In the genomic region with DNA sequence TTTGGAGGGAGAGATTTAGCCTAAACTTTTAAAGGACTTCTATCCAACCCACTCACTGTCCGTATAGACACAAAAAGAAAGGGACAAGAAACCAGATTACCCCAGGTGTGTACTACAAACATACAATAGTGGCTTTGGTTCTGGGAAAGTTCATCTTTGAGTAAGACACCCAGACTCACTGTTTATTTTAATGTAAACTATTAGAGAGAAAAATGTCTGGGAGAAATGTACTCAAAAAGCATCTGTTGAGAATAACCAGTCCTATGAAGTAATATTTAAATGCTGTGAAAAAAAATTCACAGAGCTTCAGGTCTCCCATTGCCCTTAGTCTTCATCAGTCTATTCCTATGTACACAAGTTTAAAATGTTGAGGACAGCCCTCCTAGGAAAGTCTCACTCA, we compare ENCODE assay signal across 22 cellular contexts.
DNase-seq lines count a peak whose midpoint lies in the region; TF ChIP-seq lines count a peak whose summit lies in the region.
"Had no signal": no experiment of that assay in that cellular context is flagged by ENCODE, and none has a peak within 500 bp of the region (broad histone marks: within the 10 kb centered on the region; RNA-seq: fewer than 3 reads in every experiment).

No MANE protein-coding gene starts in this region.

- H3K36me3 ChIP-seq in cardiac muscle cell: peaks cover 7% of the 10 kb centered on the region
- H3K36me3 ChIP-seq in right atrium auricular region: no peaks in the 10 kb centered on the region
- H3K36me3 ChIP-seq in esophagus muscularis mucosa: no peaks in the 10 kb centered on the region
- H3K36me3 ChIP-seq in osteoblast (ENCODE audit: insufficient read depth, low read length): no peaks in the 10 kb centered on the region
- H3K36me3 ChIP-seq: SJCRH30 had no signal

- H3K27ac Mint-ChIP-seq in mesothelial cell of epicardium: no peak overlapping the region
- H3K27ac Mint-ChIP-seq: CD4-positive, alpha-beta memory T cell had no signal

- TF ChIP-seq CTCF in cardiac muscle cell (IDR thresholded peaks at IDR 0.05; ENCODE audit: low read depth, low read length): no peak
- no peak for TF ChIP-seq CTCF in right atrium auricular region (IDR thresholded peaks at IDR 0.05)
- TF ChIP-seq CTCF in esophagus muscularis mucosa (IDR thresholded peaks at IDR 0.05): no peak
- no peak for TF ChIP-seq CTCF in osteoblast (IDR thresholded peaks at IDR 0.05; ENCODE audit: extremely low read depth, low read depth, low read length)
- no peak for TF ChIP-seq CTCF in mesothelial cell of epicardium (IDR thresholded peaks at IDR 0.05; ENCODE audit: unreplicated experiment)

- H2AFZ ChIP-seq in osteoblast (ENCODE audit: low read length): no peak overlapping the region

- peak overlapping the region; percentile 19 for H3K27ac ChIP-seq in cardiac muscle cell
- peak overlapping the region in 1 of 2 donors; percentile 0 for H3K27ac ChIP-seq in right atrium auricular region
- peak overlapping the region; percentile 7 to 70 (median 57) for H3K27ac ChIP-seq in esophagus muscularis mucosa (replicated peaks in 1 of 4)
- peak overlapping the region; percentile 85 for H3K27ac ChIP-seq in osteoblast (ENCODE audit: low read depth, low read length)
- H3K27ac ChIP-seq: 22Rv1, KMS-11, SJCRH30 had no signal

- H3K4me1 ChIP-seq in cardiac muscle cell (ENCODE audit: low read depth): peaks cover 43% of the 10 kb centered on the region
- peaks cover 3 to 55% of the 10 kb centered on the region in 2 donors for H3K4me1 ChIP-seq in right atrium auricular region
- peaks cover 37 to 54% (median 47%) of the 10 kb centered on the region in 4 donors for H3K4me1 ChIP-seq in esophagus muscularis mucosa
- peaks cover 65% of the 10 kb centered on the region for H3K4me1 ChIP-seq in osteoblast (ENCODE audit: insufficient read depth, low read length)

- DNase-seq in cardiac muscle cell (ENCODE audit: low read depth in 1 of 2, low spot score in 1 of 2): no peak
- no peak for DNase-seq in right atrium auricular region (ENCODE audit: low spot score)
- no peak for DNase-seq in esophagus muscularis mucosa (ENCODE audit: extremely low spot score)
- DNase-seq in osteoblast (ENCODE audit: insufficient read length, low spot score, missing footprints): no peak
- no peak for DNase-seq in stimulated activated CD4-positive, alpha-beta T cell treated with anti-CD3 and anti-CD28 coated beads, Interleukin-1b, Interleukin-23, amount 100 ng/mL, for 48 hours
- DNase-seq in occipital lobe (lab: John Stamatoyannopoulos, UW): no peak
- DNase-seq in mesothelial cell of epicardium (ENCODE audit: low spot score in 2 of 2, unreplicated experiment in 2 of 2): no peak
- DNase-seq in cerebellar nuclear complex (lab: John Stamatoyannopoulos, UW): no peak
- DNase-seq: Calu3; CD4-positive, alpha-beta memory T cell; DMS53; GOT3; NCI-H1048; NCI-H1436 treated with DMSO at 0.1 percent for 48 hours; NCI-H2029 treated with DMSO at 0.1 percent for 48 hours; NCI-H2171 treated with DMSO at 0.1 percent for 48 hours; NCI-H510A; NCI-H774; RPMI8226; SJCRH30 had no signal

- intact Hi-C loops in esophagus muscularis mucosa (cut with DNase I): no loop called here

- TF ChIP-seq EP300 in esophagus muscularis mucosa (IDR thresholded peaks at IDR 0.05): no peak

- H3K27me3 ChIP-seq in cardiac muscle cell: no peaks in the 10 kb centered on the region
- no peaks in the 10 kb centered on the region for H3K27me3 ChIP-seq in right atrium auricular region
- H3K27me3 ChIP-seq in esophagus muscularis mucosa: no peaks in the 10 kb centered on the region
- no peaks in the 10 kb centered on the region for H3K27me3 ChIP-seq in osteoblast (ENCODE audit: insufficient read depth, low read length)
- H3K27me3 ChIP-seq: SJCRH30 had no signal

- no peaks in the 10 kb centered on the region for H3K27me3 Mint-ChIP-seq in mesothelial cell of epicardium (ENCODE audit: low read depth)

- H3K4me2 ChIP-seq in osteoblast (ENCODE audit: insufficient read depth, low read length): peak overlapping the region; percentile 18
- H3K4me2 ChIP-seq: KMS-11 had no signal

- no peak for TF ChIP-seq POLR2A in esophagus muscularis mucosa (IDR thresholded peaks at IDR 0.05; ENCODE audit: low read depth)

- no peak overlapping the region for H3K4me3 ChIP-seq in cardiac muscle cell
- H3K4me3 ChIP-seq in right atrium auricular region: no peak overlapping the region
- H3K4me3 ChIP-seq in esophagus muscularis mucosa: no peak overlapping the region
- H3K4me3 ChIP-seq in osteoblast (ENCODE audit: insufficient read depth, low read length): no peak overlapping the region
- H3K4me3 ChIP-seq: SJCRH30 had no signal

- H3K4me1 Mint-ChIP-seq in mesothelial cell of epicardium: peaks cover 44% of the 10 kb centered on the region
- H3K4me1 Mint-ChIP-seq: CD4-positive, alpha-beta memory T cell had no signal

- 64% methylated on average over 1 of the region's 1 CpG for WGBS in esophagus muscularis mucosa

- H4K20me1 ChIP-seq in osteoblast (ENCODE audit: insufficient read depth, low read length): no peaks in the 10 kb centered on the region

- H3K79me2 ChIP-seq in osteoblast (ENCODE audit: insufficient read depth, low read length): peaks cover 29% of the 10 kb centered on the region

- H3K9me3 Mint-ChIP-seq in mesothelial cell of epicardium: no peaks in the 10 kb centered on the region

- no peak overlapping the region for H3K4me3 Mint-ChIP-seq in mesothelial cell of epicardium
- H3K4me3 Mint-ChIP-seq: CD4-positive, alpha-beta memory T cell had no signal

- H3K36me3 Mint-ChIP-seq in mesothelial cell of epicardium: no peaks in the 10 kb centered on the region
- H3K36me3 Mint-ChIP-seq: CD4-positive, alpha-beta memory T cell had no signal

- no peaks in the 10 kb centered on the region for H3K9me3 ChIP-seq in cardiac muscle cell (ENCODE audit: low read depth)
- no peaks in the 10 kb centered on the region for H3K9me3 ChIP-seq in right atrium auricular region
- H3K9me3 ChIP-seq in esophagus muscularis mucosa: no peaks in the 10 kb centered on the region
- H3K9me3 ChIP-seq in osteoblast (ENCODE audit: low read depth, low read length): no peaks in the 10 kb centered on the region
- H3K9me3 ChIP-seq: SJCRH30 had no signal
